ENCODE assay signal across 30 cellular contexts in the genomic region with DNA sequence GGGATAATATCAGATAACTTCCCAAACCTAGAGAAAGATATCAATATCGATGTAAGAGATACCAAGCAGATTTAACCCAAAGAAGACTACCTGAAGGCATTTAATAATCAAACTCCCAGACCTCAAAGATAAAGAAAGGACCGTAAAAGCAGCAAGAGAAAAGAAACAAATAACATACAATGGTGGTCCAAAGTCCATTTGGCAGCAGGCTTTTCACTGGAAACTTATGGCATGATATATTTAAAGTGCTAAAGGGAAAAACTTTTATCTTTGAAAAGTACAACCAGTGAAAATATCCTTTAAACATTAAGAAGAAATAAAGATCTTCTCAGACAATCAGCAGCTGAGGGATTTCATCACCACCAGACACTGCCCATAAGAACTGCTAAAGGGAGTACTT.
"Had no signal": no experiment of that assay in that cellular context is flagged by ENCODE, and none has a peak within 500 bp of the region (broad histone marks: within the 10 kb centered on the region; RNA-seq: fewer than 3 reads in every experiment).

No MANE protein-coding gene starts in this region.

- ATAC-seq: activated CD4-positive, alpha-beta T cell treated with anti-CD3 and anti-CD28 coated beads for 36 hours; activated CD4-positive, CD25-positive, alpha-beta regulatory T cell treated with anti-CD3 and anti-CD28 coated beads, Interleukin-2, amount 50 U/mL, for 24 hours; activated CD8-positive, alpha-beta memory T cell treated with anti-CD3 and anti-CD28 coated beads, Interleukin-2, amount 10 ng/mL, durations not matched to agents 7 days and 5 days; activated CD8-positive, alpha-beta T cell treated with anti-CD3 and anti-CD28 coated beads, Interleukin-2, amount 10 ng/mL, durations not matched to agents 7 days and 5 days; activated naive CD8-positive, alpha-beta T cell treated with anti-CD3 and anti-CD28 coated beads, Interleukin-2, amount 50 U/mL, for 24 hours; T-cell; T-helper 17 cell; WTC11 had no signal

- DNase-seq: activated CD4-positive, alpha-beta memory T cell treated with anti-CD3 and anti-CD28 coated beads, Interleukin-2, amount 10 ng/mL, durations not matched to agents 7 days and 5 days; activated CD4-positive, alpha-beta T cell treated with anti-CD3 and anti-CD28 coated beads for 1 hour; activated CD4-positive, alpha-beta T cell treated with anti-CD3 and anti-CD28 coated beads for 36 hours; activated CD4-positive, alpha-beta T cell treated with anti-CD3 and anti-CD28 coated beads for 48 hours; activated CD4-positive, alpha-beta T cell treated with anti-CD3 and anti-CD28 coated beads, Interleukin-2, amount 10 ng/mL, durations not matched to agents 7 days and 5 days; activated CD4-positive, alpha-beta T cell treated with anti-CD3 and anti-CD28 coated beads, Interleukin-2, amount 50 U/mL, for 48 hours; activated CD4-positive, CD25-positive, alpha-beta regulatory T cell; activated CD8-positive, alpha-beta memory T cell treated with anti-CD3 and anti-CD28 coated beads for 24 hours; activated CD8-positive, alpha-beta memory T cell treated with anti-CD3 and anti-CD28 coated beads, Interleukin-2, amount 10 ng/mL, durations not matched to agents 7 days and 5 days; activated CD8-positive, alpha-beta memory T cell treated with anti-CD3 and anti-CD28 coated beads, Interleukin-2, amount 50 U/mL, for 48 hours; activated CD8-positive, alpha-beta T cell treated with anti-CD3 and anti-CD28 coated beads, Interleukin-2, amount 10 ng/mL, durations not matched to agents 7 days and 5 days; activated effector memory CD4-positive, alpha-beta T cell treated with Interleukin-2 at 50 U/mL for 16 hours; activated gamma-delta T cell; activated naive CD4-positive, alpha-beta T cell treated with anti-CD3 and anti-CD28 coated beads, Interleukin-2, amount 10 ng/mL, durations not matched to agents 7 days and 5 days; activated naive CD4-positive, alpha-beta T cell treated with Interleukin-2 at 50 U/mL for 16 hours; activated naive CD8-positive, alpha-beta T cell treated with anti-CD3 and anti-CD28 coated beads, Interleukin-2, amount 10 ng/mL, durations not matched to agents 7 days and 5 days; activated naive CD8-positive, alpha-beta T cell treated with anti-CD3 and anti-CD28 coated beads, Interleukin-2, amount 50 U/mL, for 24 hours; activated T-cell treated with anti-CD3 and anti-CD28 coated beads, Interleukin-2, amount 50 U/mL, for 24 hours; activated T-cell treated with anti-CD3 and anti-CD28 coated beads, Interleukin-2, amount 50 U/mL, for 48 hours; amygdala; anterior cingulate cortex; caudate nucleus; T-cell; T-helper 17 cell; WERI-Rb-1 had no signal

- H3K4me3 ChIP-seq: ascending aorta, cardiac muscle cell had no signal

- H3K36me3 ChIP-seq: ascending aorta, cardiac muscle cell, WERI-Rb-1 had no signal

- H3K27me3 ChIP-seq: ascending aorta, cardiac muscle cell had no signal

- FAIRE-seq: bronchial epithelial cell had no signal

- H3K4me1 ChIP-seq: ascending aorta had no signal

- H3K27ac ChIP-seq: ascending aorta, cardiac muscle cell, WERI-Rb-1 had no signal

- H3K9me3 ChIP-seq: ascending aorta had no signal
